12 cellular contexts compared by ENCODE assay signal in the genomic region with DNA sequence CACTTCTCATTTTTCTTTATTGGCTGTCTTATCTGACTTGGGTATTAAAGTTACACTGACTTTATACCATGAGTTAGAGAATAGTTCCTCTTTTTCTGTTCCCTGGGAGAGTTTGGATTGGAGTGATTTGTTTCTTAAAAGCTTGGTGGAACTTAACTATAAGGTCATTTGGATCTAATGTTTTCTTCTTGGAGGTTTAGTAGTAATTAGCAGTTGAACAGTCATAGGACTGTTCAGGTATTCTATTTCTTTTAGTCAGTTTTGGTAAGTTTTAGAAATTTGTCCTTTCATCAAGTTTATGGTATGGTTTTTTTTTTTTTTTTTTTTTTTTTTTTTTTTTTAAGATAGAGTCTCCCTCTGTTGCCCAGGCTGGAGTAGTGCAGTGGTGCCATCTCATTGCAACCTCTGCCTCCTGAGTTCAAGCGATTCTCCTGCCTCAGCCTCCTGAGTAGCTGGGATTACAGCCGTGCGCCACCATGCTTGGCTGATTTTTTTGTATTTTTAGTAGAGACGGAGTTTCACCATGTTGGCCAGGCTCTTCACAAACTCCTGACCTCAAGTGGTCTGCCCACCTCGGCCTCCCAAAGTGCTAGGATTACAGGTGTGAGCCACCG. TPM values are rescaled to one million over a fixed set of nuclear protein-coding genes. Genes with fewer than 3 reads are reported as not detected.
DNase-seq lines count a peak whose midpoint lies in the region; ATAC-seq, FAIRE-seq and TF ChIP-seq lines count a peak whose summit lies in the region.
"Had no signal": no experiment of that assay in that cellular context is flagged by ENCODE, and none has a peak within 500 bp of the region (broad histone marks: within the 10 kb centered on the region; RNA-seq: fewer than 3 reads in every experiment).

No MANE protein-coding gene starts in this region.

- H3K4me1 Mint-ChIP-seq in activated CD4-positive, alpha-beta T cell treated with anti-CD3 and anti-CD28 coated beads, Interleukin-2, amount 10 ng/mL, durations not matched to agents 7 days and 5 days = peaks cover 29% of the 10 kb centered on the region
- peaks cover 13% of the 10 kb centered on the region for H3K4me1 Mint-ChIP-seq in nephron progenitor cell

- no peak for FAIRE-seq in K562 (lab: Jason Lieb, UNC)

- peak; percentile 27 for DNase-seq in activated CD4-positive, alpha-beta T cell treated with anti-CD3 and anti-CD28 coated beads, Interleukin-2, amount 10 ng/mL, durations not matched to agents 7 days and 5 days
- no peak for DNase-seq in activated CD4-positive, alpha-beta T cell treated with anti-CD3 and anti-CD28 coated beads for 1 hour
- DNase-seq in MM.1S (peak; percentile 50), K562 (ENCODE audit: extremely low read depth in 1 of 4, low spot score in 3 of 4) (peak in 1 of 4 experiments; percentile 55), nephron progenitor cell (no peak), head of caudate nucleus (no peak), NCI-H526 (lab: John Stamatoyannopoulos, UW) (no peak)
- DNase-seq: activated naive CD8-positive, alpha-beta T cell treated with anti-CD3 and anti-CD28 coated beads for 36 hours; NCI-H524; stimulated activated CD4-positive, alpha-beta T cell treated with anti-CD3 and anti-CD28 coated beads, Interleukin-12 subunit alpha, Interleukin-12 subunit beta, amount 100 ng/mL, for 4 hours; WERI-Rb-1 had no signal

- H3K27me3 ChIP-seq in MM.1S (replicated peaks; ENCODE audit: insufficient read depth, low read length) = no peaks in the 10 kb centered on the region
- H3K27me3 ChIP-seq in K562 (ENCODE audit: control insufficient read depth in 2 of 2, insufficient read depth in 2 of 2, low read length in 2 of 2) = no peaks in the 10 kb centered on the region

- POLR2A ChIA-PET in activated CD4-positive, alpha-beta T cell treated with anti-CD3 and anti-CD28 coated beads, Interleukin-2, amount 10 ng/mL, durations not matched to agents 7 days and 5 days (lab: Charles Lee) = no interaction called here
- POLR2A ChIA-PET in K562 (lab: Yijun Ruan, JAX) = interaction anchor here (1.0 kb wide), 1 partner anchor 8 kb away, joined by 3 read pairs; no protein-coding TSS in a partner anchor

- peaks cover 3% of the 10 kb centered on the region; the same call in 1 of the 2 replicates for H3K4me1 ChIP-seq in MM.1S (ENCODE audit: low read length)
- H3K4me1 ChIP-seq in K562 (replicated peaks in 1 of 2; ENCODE audit: control insufficient read depth in 2 of 2, insufficient read depth in 2 of 2, low read length in 2 of 2) = peaks cover 0 to 13% of the 10 kb centered on the region in 2 experiments; a peak in 3 of 5 replicates

- H3F3A ChIP-seq in MM.1S (ENCODE audit: insufficient read depth, low read length) = no peaks in the 10 kb centered on the region

- H3K27ac ChIP-seq in MM.1S (ENCODE audit: low read length) (no peak overlapping the region), K562 (ENCODE audit: extremely low read depth, low read depth, low read length) (peak overlapping the region; percentile 33; the same call in 1 of the 3 replicates)
- H3K27ac ChIP-seq: WERI-Rb-1 had no signal

- no peaks in the 10 kb centered on the region for H3K9me2 ChIP-seq in MM.1S (replicated peaks; ENCODE audit: insufficient read depth, low read length)

- no peaks in the 10 kb centered on the region for H3K9me1 ChIP-seq in K562 (ENCODE audit: control insufficient read depth, insufficient read depth, low read length)

- H3K79me2 ChIP-seq in MM.1S (ENCODE audit: low read length) (peaks cover 81% of the 10 kb centered on the region), K562 (ENCODE audit: control insufficient read depth, insufficient read depth, low read length) (peaks cover 95% of the 10 kb centered on the region)

- in situ Hi-C loops in K562 (cut with MboI) = no loop called here

- H3K4me3 Mint-ChIP-seq in activated CD4-positive, alpha-beta T cell treated with anti-CD3 and anti-CD28 coated beads, Interleukin-2, amount 10 ng/mL, durations not matched to agents 7 days and 5 days = no peak overlapping the region
- no peak overlapping the region for H3K4me3 Mint-ChIP-seq in nephron progenitor cell
- H3K4me3 Mint-ChIP-seq: activated naive CD8-positive, alpha-beta T cell treated with anti-CD3 and anti-CD28 coated beads for 36 hours had no signal

- H4K20me1 ChIP-seq in MM.1S (ENCODE audit: insufficient read depth, low read length) (no peaks in the 10 kb centered on the region), K562 (replicated peaks; ENCODE audit: control insufficient read depth, insufficient read depth, low read length) (peaks cover 6% of the 10 kb centered on the region)

- H2AFZ ChIP-seq in MM.1S (ENCODE audit: low read length) (no peak overlapping the region), K562 (ENCODE audit: low read depth, low read length) (no peak overlapping the region)

- no peak for TF ChIP-seq EP300 in K562 (IDR thresholded peaks at IDR 0.05; ENCODE audit: low read length)

- H3K9ac ChIP-seq in MM.1S (ENCODE audit: low read length) (no peak overlapping the region), K562 (ENCODE audit: insufficient read depth in 1 of 2, low read depth in 2 of 2, low read length in 2 of 2) (no peak overlapping the region)

- TF ChIP-seq CTCF in MM.1S (IDR thresholded peaks at IDR 0.05; ENCODE audit: low read length) (peak; percentile 55), K562 (IDR thresholded peaks at IDR 0.05 in 2 of 3, conservative IDR thresholded peaks at IDR 0.05 in 1 of 3; ENCODE audit: insufficient read depth in 2 of 3, low read depth in 1 of 3, low read length in 3 of 3) (peak; percentile 53 to 65 (median 56)), nephron progenitor cell (IDR thresholded peaks at IDR 0.05) (no peak)

- H3K4me2 ChIP-seq in MM.1S (ENCODE audit: low read depth, low read length) = no peak overlapping the region
- H3K4me2 ChIP-seq in K562 (ENCODE audit: insufficient read depth, low read length) = no peak overlapping the region

- 51% methylated on average over 6 of the region's 6 CpGs for WGBS in K562 (ENCODE audit: insufficient coverage, low coverage, missing lambda C conversion rate)

- intact Hi-C loops in K562 (cut with micrococcal nuclease) (loop anchor here (2.0 to 5.0 kb wide), 2 partner anchors 62 to 103 kb away; no protein-coding TSS in a partner anchor), head of caudate nucleus (cut with DNase I) (loop anchor here (10.0 kb wide), 1 partner anchor 485 kb away; no protein-coding TSS in a partner anchor)

- H3K9me3 Mint-ChIP-seq in activated CD4-positive, alpha-beta T cell treated with anti-CD3 and anti-CD28 coated beads, Interleukin-2, amount 10 ng/mL, durations not matched to agents 7 days and 5 days = peaks cover 3% of the 10 kb centered on the region
- peaks cover 50% of the 10 kb centered on the region for H3K9me3 Mint-ChIP-seq in nephron progenitor cell

- CTCF ChIA-PET in activated CD4-positive, alpha-beta T cell treated with anti-CD3 and anti-CD28 coated beads, Interleukin-2, amount 10 ng/mL, durations not matched to agents 7 days and 5 days (lab: Charles Lee) = interaction anchor here (0.6 kb wide), 1 partner anchor 503 kb away, joined by 4 read pairs; no protein-coding TSS in a partner anchor
- CTCF ChIA-PET in K562 (lab: Yijun Ruan, JAX; ENCODE audit: low intra/inter-chr PET ratio) = interaction anchor here (1.1 to 1.8 kb wide), 2 partner anchors 69 to 103 kb away, joined by 3 to 12 read pairs; no protein-coding TSS in a partner anchor

- H3K36me3 ChIP-seq in MM.1S (replicated peaks; ENCODE audit: insufficient read depth, low read length) (no peaks in the 10 kb centered on the region), K562 (ENCODE audit: control insufficient read depth, insufficient read depth, low read length) (peaks cover 2% of the 10 kb centered on the region; the same call in 1 of the 3 replicates)

- no peaks in the 10 kb centered on the region for H3K27me3 Mint-ChIP-seq in activated CD4-positive, alpha-beta T cell treated with anti-CD3 and anti-CD28 coated beads, Interleukin-2, amount 10 ng/mL, durations not matched to agents 7 days and 5 days
- H3K27me3 Mint-ChIP-seq in nephron progenitor cell (ENCODE audit: low read depth, poor library complexity) = no peaks in the 10 kb centered on the region
- H3K27me3 Mint-ChIP-seq: activated naive CD8-positive, alpha-beta T cell treated with anti-CD3 and anti-CD28 coated beads for 36 hours had no signal

- peak in 1 of 2 experiments; percentile 19; a peak in 2 of 4 replicates for TF ChIP-seq RAD21 in K562 (CRISPR knock-in tag; conservative IDR thresholded peaks at IDR 0.05 in 1 of 2, IDR thresholded peaks at IDR 0.05 in 1 of 2)

- H3K36me3 Mint-ChIP-seq in activated CD4-positive, alpha-beta T cell treated with anti-CD3 and anti-CD28 coated beads, Interleukin-2, amount 10 ng/mL, durations not matched to agents 7 days and 5 days (ENCODE audit: low read depth) = peaks cover 6% of the 10 kb centered on the region
- peaks cover 69% of the 10 kb centered on the region for H3K36me3 Mint-ChIP-seq in nephron progenitor cell (ENCODE audit: low read depth)

- TF ChIP-seq POLR2A in K562 (conservative IDR thresholded peaks at IDR 0.05) = no peak

- ATAC-seq in K562 = peak; percentile 82
- no peak for ATAC-seq in GM18909 (IDR thresholded peaks at IDR 0.05; ENCODE audit: poor library complexity, unreplicated experiment)

- no peak overlapping the region for H3K4me3 ChIP-seq in MM.1S (ENCODE audit: low read length)
- H3K4me3 ChIP-seq in K562 = no peak overlapping the region

- H3K27ac Mint-ChIP-seq in activated CD4-positive, alpha-beta T cell treated with anti-CD3 and anti-CD28 coated beads, Interleukin-2, amount 10 ng/mL, durations not matched to agents 7 days and 5 days = no peak overlapping the region
- H3K27ac Mint-ChIP-seq in nephron progenitor cell = peak overlapping the region; percentile 16
- H3K27ac Mint-ChIP-seq: activated naive CD8-positive, alpha-beta T cell treated with anti-CD3 and anti-CD28 coated beads for 36 hours had no signal

- H3K9me3 ChIP-seq in MM.1S (replicated peaks; ENCODE audit: insufficient read depth, low read length) (no peaks in the 10 kb centered on the region), K562 (replicated peaks; ENCODE audit: control insufficient read depth, insufficient read depth, low read depth, low read length) (no peaks in the 10 kb centered on the region)

- no TSS peak for BruUV-seq in K562 (replicated peaks; lab: Mats Ljungman, UMichigan)

RNA-seq across cellular contexts. Expression of gene TTC3, which starts 6.3 kb away (rescaled TPM):
- 10 to 100 TPM; 49.4 to 52.5 TPM for total RNA-seq in activated CD4-positive, alpha-beta T cell treated with anti-CD3 and anti-CD28 coated beads, Interleukin-2, amount 10 ng/mL, durations not matched to agents 7 days and 5 days
- 68.3 and 340 TPM in 2 replicates for total RNA-seq in K562 (2011; cell fraction: chromatin; rRNA removed; ENCODE audit: low replicate concordance)
- 36.7 and 62.0 TPM in 2 replicates for total RNA-seq in K562 (2011; cell fraction: nucleolus; rRNA removed)
- 111 and 148 TPM in 2 replicates for total RNA-seq in K562 (2011; cell fraction: nucleoplasm; rRNA removed)
- total RNA-seq in K562 (2014; rRNA removed) = 92.0 and 120 TPM in 2 replicates
- 76.9 and 79.7 TPM in 2 replicates for total RNA-seq in K562 (2014; rRNA removed; fragmentation: Illumina TruSeq; extraction: Trizol)
- 78.7 and 84.1 TPM in 2 replicates for total RNA-seq in K562 (2015; rRNA removed; fragmentation: Illumina TruSeq; extraction: Trizol)
- 70.2 and 72.3 TPM in 2 replicates for total RNA-seq in K562 (2021)
- 50.9 and 55.2 TPM in 2 replicates for polyA plus RNA-seq in K562 (2011; rRNA removed)
- polyA plus RNA-seq in K562 (2011; cell fraction: cytosol; rRNA removed) = 23.6 and 27.3 TPM in 2 replicates
- 76.0 and 95.6 TPM in 2 replicates for polyA plus RNA-seq in K562 (2011; cell fraction: nucleus; rRNA removed)
- 39.0 and 63.6 TPM in 2 replicates for polyA plus RNA-seq in K562 (2012)
- polyA plus RNA-seq in K562 (2014; fragmentation: Illumina TruSeq; extraction: Trizol) = 55.2 and 59.5 TPM in 2 replicates
- 10 to 100 TPM; 17.5 to 20.2 TPM for polyA plus RNA-seq in K562 (2014; fragmentation: Nextera tagmentation; extraction: Ambion mirVana)
- 43.8 and 45.5 TPM in 2 replicates for polyA plus RNA-seq in K562 (2014; rRNA removed)
- polyA minus RNA-seq in K562 (2011; rRNA and poly(A)+ RNA removed) = 113 and 162 TPM in 2 replicates
- polyA minus RNA-seq in K562 (2011; cell fraction: cytosol; rRNA and poly(A)+ RNA removed) = 61.4 and 64.4 TPM in 2 replicates
- 81.3 and 164 TPM in 2 replicates for polyA minus RNA-seq in K562 (2011; cell fraction: nucleus; rRNA and poly(A)+ RNA removed)

RNA-seq across cellular contexts. Expression of gene PIGP, which starts 6.4 kb away (rescaled TPM):
- total RNA-seq in activated CD4-positive, alpha-beta T cell treated with anti-CD3 and anti-CD28 coated beads, Interleukin-2, amount 10 ng/mL, durations not matched to agents 7 days and 5 days = 10 to 100 TPM; 13.5 to 21.7 TPM
- total RNA-seq in K562 (2011; cell fraction: chromatin; rRNA removed; ENCODE audit: low replicate concordance) = 14.7 and 23.3 TPM in 2 replicates
- total RNA-seq in K562 (2011; cell fraction: nucleolus; rRNA removed) = 11.3 and 13.5 TPM in 2 replicates
- total RNA-seq in K562 (2011; cell fraction: nucleoplasm; rRNA removed) = 22.6 and 23.7 TPM in 2 replicates
- total RNA-seq in K562 (2014; rRNA removed) = 18.3 and 23.3 TPM in 2 replicates
- total RNA-seq in K562 (2014; rRNA removed; fragmentation: Illumina TruSeq; extraction: Trizol) = 33.9 and 41.4 TPM in 2 replicates
- 28.6 and 35.6 TPM in 2 replicates for total RNA-seq in K562 (2015; rRNA removed; fragmentation: Illumina TruSeq; extraction: Trizol)
- total RNA-seq in K562 (2021) = 26.3 and 33.2 TPM in 2 replicates
- polyA plus RNA-seq in K562 (2011; rRNA removed) = 61.5 and 72.1 TPM in 2 replicates
- 19.3 and 44.8 TPM in 2 replicates for polyA plus RNA-seq in K562 (2011; cell fraction: cytosol; rRNA removed)
- 16.6 and 25.9 TPM in 2 replicates for polyA plus RNA-seq in K562 (2011; cell fraction: nucleus; rRNA removed)
- polyA plus RNA-seq in K562 (2012) = 35.4 and 65.1 TPM in 2 replicates
- polyA plus RNA-seq in K562 (2014; fragmentation: Illumina TruSeq; extraction: Trizol) = 40.8 and 50.0 TPM in 2 replicates
- polyA plus RNA-seq in K562 (2014; fragmentation: Nextera tagmentation; extraction: Ambion mirVana) = 100 to 1,000 TPM; 108 to 122 TPM
- polyA plus RNA-seq in K562 (2014; rRNA removed) = 25.7 and 36.0 TPM in 2 replicates
- 20.4 and 27.9 TPM in 2 replicates for polyA minus RNA-seq in K562 (2011; rRNA and poly(A)+ RNA removed)
- polyA minus RNA-seq in K562 (2011; cell fraction: cytosol; rRNA and poly(A)+ RNA removed) = 6.1 and 13.9 TPM in 2 replicates
- polyA minus RNA-seq in K562 (2011; cell fraction: nucleus; rRNA and poly(A)+ RNA removed) = 9.2 and 12.9 TPM in 2 replicates

Comparison
In these comparisons a context has a peak if more than half of its experiments do, and no peak if none do; other contexts are left out.
1. DNase-seq: peak in activated CD4-positive, alpha-beta T cell treated with anti-CD3 and anti-CD28 coated beads, Interleukin-2, amount 10 ng/mL, durations not matched to agents 7 days and 5 days (single experiment) and MM.1S (single experiment); none in activated CD4-positive, alpha-beta T cell treated with anti-CD3 and anti-CD28 coated beads for 1 hour (single experiment), nephron progenitor cell (single experiment), head of caudate nucleus (0 of 42) and NCI-H526 (0 of 2).